Comparison of ENCODE assay signal across 13 cellular contexts in the genomic region with DNA sequence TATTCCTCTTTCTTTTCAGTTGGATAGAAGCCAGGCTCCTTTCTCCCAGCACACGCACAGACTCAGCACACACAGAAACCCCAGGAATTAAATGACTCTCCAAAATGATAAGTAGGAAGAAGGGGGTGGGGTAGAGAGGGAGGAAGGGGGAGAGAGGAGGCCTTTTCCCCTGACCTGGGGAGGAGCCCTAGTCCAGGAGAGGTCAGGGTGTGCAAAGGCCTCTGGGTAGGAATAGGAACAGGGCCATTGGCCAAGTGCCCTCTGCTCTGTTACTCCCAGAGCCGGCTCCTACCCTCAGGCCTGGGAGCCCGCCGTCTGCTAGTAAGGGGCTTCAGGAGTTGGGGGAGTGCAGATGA. TPM values are rescaled to one million over a fixed set of nuclear protein-coding genes. Genes with fewer than 3 reads are reported as not detected.
DNase-seq lines count a peak whose midpoint lies in the region; ATAC-seq and TF ChIP-seq lines count a peak whose summit lies in the region.
"Had no signal": no experiment of that assay in that cellular context is flagged by ENCODE, and none has a peak within 500 bp of the region (broad histone marks: within the 10 kb centered on the region; RNA-seq: fewer than 3 reads in every experiment).

No MANE protein-coding gene starts in this region.

- POLR2A ChIA-PET in SK-N-SH (lab: Yijun Ruan, JAX): no interaction called here

- no peaks in the 10 kb centered on the region for H3K9me2 ChIP-seq in SK-N-SH

- H3K4me3 Mint-ChIP-seq in HFFc6: peak overlapping the region; percentile 4; the same call in 1 of the 2 replicates
- H3K4me3 Mint-ChIP-seq: activated CD4-positive, alpha-beta memory T cell treated with anti-CD3 and anti-CD28 coated beads, Interleukin-2, amount 10 ng/mL, durations not matched to agents 7 days and 5 days had no signal

- CTCF ChIA-PET in SK-N-SH (lab: Yijun Ruan, JAX): no interaction called here

- peaks cover 7% of the 10 kb centered on the region for H3F3A ChIP-seq in SK-N-SH (replicated peaks; ENCODE audit: insufficient read depth)
- H3F3A ChIP-seq in smooth muscle cell (ENCODE audit: low read depth): no peaks in the 10 kb centered on the region

- no peaks in the 10 kb centered on the region for H3K27me3 ChIP-seq in SK-N-SH (ENCODE audit: insufficient read depth)
- H3K27me3 ChIP-seq in smooth muscle cell (ENCODE audit: low read depth): no peaks in the 10 kb centered on the region
- H3K27me3 ChIP-seq: Peyer's patch had no signal

- H3K27ac Mint-ChIP-seq in HFFc6: peak overlapping the region; percentile 80
- H3K27ac Mint-ChIP-seq: activated CD4-positive, alpha-beta memory T cell treated with anti-CD3 and anti-CD28 coated beads, Interleukin-2, amount 10 ng/mL, durations not matched to agents 7 days and 5 days had no signal

- H3K27ac ChIP-seq in SK-N-SH (ENCODE audit: low read depth in 2 of 2, low read length in 1 of 2): peak overlapping the region in 1 of 2 experiments; percentile 18; a peak in 1 of 4 replicates
- H3K27ac ChIP-seq in smooth muscle cell (ENCODE audit: low read depth): no peak overlapping the region

- peaks cover 8 to 9% of the 10 kb centered on the region in 2 experiments; a peak in 2 of 4 replicates for H3K4me1 ChIP-seq in SK-N-SH (ENCODE audit: control insufficient read depth in 1 of 2, insufficient read depth in 2 of 2, low read depth in 1 of 2, low read length in 1 of 2)
- peaks cover 7% of the 10 kb centered on the region for H3K4me1 ChIP-seq in smooth muscle cell (ENCODE audit: low read depth)

- H3K36me3 Mint-ChIP-seq in HFFc6 (ENCODE audit: low read depth): no peaks in the 10 kb centered on the region

- no peaks in the 10 kb centered on the region for H3K9me3 Mint-ChIP-seq in HFFc6
- H3K9me3 Mint-ChIP-seq: activated CD4-positive, alpha-beta memory T cell treated with anti-CD3 and anti-CD28 coated beads, Interleukin-2, amount 10 ng/mL, durations not matched to agents 7 days and 5 days had no signal

- TF ChIP-seq RAD21 in SK-N-SH (IDR thresholded peaks at IDR 0.05; ENCODE audit: low read length): no peak

- no peak overlapping the region for H3K4me3 ChIP-seq in SK-N-SH (ENCODE audit: low read depth in 2 of 2, low read length in 1 of 2)
- no peak overlapping the region for H3K4me3 ChIP-seq in smooth muscle cell
- H3K4me3 ChIP-seq: lung, Peyer's patch had no signal

- no peaks in the 10 kb centered on the region for H3K27me3 Mint-ChIP-seq in HFFc6 (ENCODE audit: insufficient read depth)
- H3K27me3 Mint-ChIP-seq: activated CD4-positive, alpha-beta memory T cell treated with anti-CD3 and anti-CD28 coated beads, Interleukin-2, amount 10 ng/mL, durations not matched to agents 7 days and 5 days had no signal

- H3K9ac ChIP-seq in SK-N-SH (no peak overlapping the region), smooth muscle cell (ENCODE audit: low read depth) (no peak overlapping the region)

- H3K9me3 ChIP-seq in SK-N-SH (no peaks in the 10 kb centered on the region), smooth muscle cell (replicated peaks; ENCODE audit: low read depth) (no peaks in the 10 kb centered on the region)
- H3K9me3 ChIP-seq: Peyer's patch had no signal

- peaks cover 27% of the 10 kb centered on the region for H3K4me1 Mint-ChIP-seq in HFFc6 (ENCODE audit: low read depth)
- H3K4me1 Mint-ChIP-seq: activated CD4-positive, alpha-beta memory T cell treated with anti-CD3 and anti-CD28 coated beads, Interleukin-2, amount 10 ng/mL, durations not matched to agents 7 days and 5 days had no signal

- no peak for ATAC-seq in HG02759 (IDR thresholded peaks at IDR 0.05; ENCODE audit: unreplicated experiment)

- H3K4me2 ChIP-seq in SK-N-SH (no peak overlapping the region), smooth muscle cell (peak overlapping the region; percentile 23)

- no peak for TF ChIP-seq EP300 in SK-N-SH (IDR thresholded peaks at IDR 0.05; ENCODE audit: borderline replicate concordance in 1 of 2, low read depth in 1 of 2, low read length in 1 of 2)

- WGBS in SK-N-SH (ENCODE audit: low lambda C conversion rate): 61% methylated on average over 4 of the region's 4 CpGs
- whole genome bisulfite sequencing in smooth muscle cell (ENCODE audit: low lambda C conversion rate): 63% methylated on average over 4 of the region's 4 CpGs

- H4K20me1 ChIP-seq in SK-N-SH (ENCODE audit: insufficient read depth): no peaks in the 10 kb centered on the region
- H4K20me1 ChIP-seq in smooth muscle cell (ENCODE audit: low read depth): no peaks in the 10 kb centered on the region

- H2AFZ ChIP-seq in SK-N-SH (ENCODE audit: low read depth) (peak overlapping the region; percentile 59; the same call in 1 of the 2 replicates), smooth muscle cell (ENCODE audit: low read depth) (peak overlapping the region; percentile 1)

- DNase-seq in HFFc6 (peak; percentile 60), SK-N-SH (peak; percentile 41), foreskin melanocyte (peak; percentile 38), smooth muscle cell (lab: John Stamatoyannopoulos, UW; ENCODE audit: unreplicated experiment) (no peak), 8988T (no peak), ecto neural progenitor cell (ENCODE audit: low spot score) (no peak)
- DNase-seq in activated CD4-positive, CD25-positive, alpha-beta regulatory T cell treated with anti-CD3 and anti-CD28 coated beads, Interleukin-2, amount 50 U/mL, for 72 hours: no peak
- DNase-seq: activated CD4-positive, alpha-beta memory T cell treated with anti-CD3 and anti-CD28 coated beads, Interleukin-2, amount 10 ng/mL, durations not matched to agents 7 days and 5 days; cerebellar nuclear complex; Peyer's patch; stimulated activated CD4-positive, alpha-beta T cell treated with anti-CD3 and anti-CD28 coated beads, Interleukin-2, amount 100 ng/mL, for 24 hours had no signal

- no peaks in the 10 kb centered on the region for H3K79me2 ChIP-seq in SK-N-SH (ENCODE audit: insufficient read depth)
- H3K79me2 ChIP-seq in smooth muscle cell (ENCODE audit: low read depth): no peaks in the 10 kb centered on the region

- no peaks in the 10 kb centered on the region for H3K36me3 ChIP-seq in SK-N-SH (replicated peaks in 1 of 2; ENCODE audit: control insufficient read depth in 1 of 2, insufficient read depth in 2 of 2, low read length in 1 of 2)
- H3K36me3 ChIP-seq in smooth muscle cell (ENCODE audit: low read depth): no peaks in the 10 kb centered on the region
- H3K36me3 ChIP-seq: Peyer's patch had no signal

- TF ChIP-seq CTCF in HFFc6 (IDR thresholded peaks at IDR 0.05): no peak
- TF ChIP-seq CTCF in SK-N-SH (IDR thresholded peaks at IDR 0.05): no peak
- TF ChIP-seq CTCF in smooth muscle cell (IDR thresholded peaks at IDR 0.05; ENCODE audit: borderline replicate concordance, insufficient read depth, poor library complexity, severe bottlenecking): no peak

TF ChIP-seq in SK-N-SH, 30 proteins besides CTCF, POLR2A, EP300 and RAD21:
- TF ChIP-seq MEF2A (IDR thresholded peaks at IDR 0.05; ENCODE audit: borderline replicate concordance, low read depth) (no peak), TCF12 (IDR thresholded peaks at IDR 0.05) (0 out of 2 replicates have a peak, but pooled peaks have one; percentile 18), NFIC (IDR thresholded peaks at IDR 0.05; ENCODE audit: borderline replicate concordance) (peak; percentile 40)

RNA-seq across cellular contexts. Expression of a gene that starts 35.6 kb away (rescaled TPM):
- 10 to 100 TPM; 83.6 to 95.4 (median 90.8) TPM for total RNA-seq in HFFc6 (2021; fragmentation: NEBNext Ultra II Directional; extraction: Animal tissue kit (Norgen Biotek cat#: 25700))
- polyA plus RNA-seq in SK-N-SH (2012; rRNA removed) (51.0 and 66.7 TPM in 2 replicates), smooth muscle cell (49.0 and 54.0 TPM in 2 replicates)
- 42.6 and 45.2 TPM in 2 replicates for polyA plus RNA-seq in SK-N-SH (2012; cell fraction: cytosol; rRNA removed)
- polyA plus RNA-seq in SK-N-SH (2012; cell fraction: nucleus; rRNA removed): 119 and 122 TPM in 2 replicates
- 78.2 and 79.6 TPM in 2 replicates for total RNA-seq in smooth muscle cell

Comparison
In these comparisons a context has a peak if more than half of its experiments do, and no peak if none do; other contexts are left out.
1. DNase-seq: peak in HFFc6 (single experiment), SK-N-SH (single experiment) and foreskin melanocyte (single experiment); none in smooth muscle cell (single experiment), activated CD4-positive, CD25-positive, alpha-beta regulatory T cell treated with anti-CD3 and anti-CD28 coated beads, Interleukin-2, amount 50 U/mL, for 72 hours (single experiment), 8988T (single experiment) and ecto neural progenitor cell (single experiment).